ENCODE assay signal across 13 cellular contexts in the genomic region with DNA sequence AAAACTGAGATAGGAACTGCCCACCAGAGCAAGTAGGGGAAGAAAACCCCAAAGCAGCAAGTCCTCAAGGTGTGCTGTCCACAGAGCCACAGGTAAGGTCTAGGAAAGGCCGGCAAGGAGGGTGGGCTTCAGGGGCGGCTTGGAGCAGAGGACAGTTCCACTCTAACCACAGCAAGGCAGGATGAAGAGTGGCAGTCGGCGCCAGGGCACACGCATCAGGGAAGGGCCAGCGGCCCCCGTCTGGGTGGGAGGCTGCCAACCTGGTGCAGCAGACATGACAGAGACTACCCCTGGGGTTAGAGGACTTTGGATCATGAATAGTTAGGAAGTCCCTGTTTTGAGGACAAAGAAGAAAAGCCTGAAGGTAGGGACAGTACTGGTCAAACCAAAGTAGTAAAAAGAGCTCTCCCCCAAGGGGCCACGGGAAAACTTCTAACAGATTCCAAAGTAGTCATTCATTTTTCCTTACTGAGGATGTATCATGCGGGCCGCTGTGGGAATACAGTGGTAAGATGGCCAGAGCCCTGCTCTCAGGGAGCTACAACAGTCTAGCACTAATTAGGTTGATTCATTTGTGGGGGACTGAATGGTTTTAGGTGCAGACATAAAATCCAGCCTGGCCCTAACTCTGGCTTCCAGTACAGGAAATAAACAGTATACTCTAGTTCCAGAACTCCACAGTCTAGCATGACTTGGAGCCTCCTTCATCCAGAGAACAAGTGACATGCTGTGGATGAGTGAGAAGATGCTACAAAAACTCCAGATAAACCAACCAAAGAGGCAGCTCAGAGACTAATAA.
A peak's percentile ranks its signal among the peaks of the same experiment; 100 is the strongest.
DNase-seq lines count a peak whose midpoint lies in the region; ATAC-seq and TF ChIP-seq lines count a peak whose summit lies in the region.
"Had no signal": no experiment of that assay in that cellular context is flagged by ENCODE, and none has a peak within 500 bp of the region (broad histone marks: within the 10 kb centered on the region; RNA-seq: fewer than 3 reads in every experiment).

No MANE protein-coding gene starts in this region.

- no peak overlapping the region for H3K4me3 Mint-ChIP-seq in dendritic cell treated with granulocyte-macrophage colony-stimulating factor and Interleukin-4, amounts not matched to agents 40 ng/mL and 50 ng/mL, for 4 days

- H3F3A ChIP-seq in MM.1S (ENCODE audit: insufficient read depth, low read length): no peaks in the 10 kb centered on the region

- H3K27me3 Mint-ChIP-seq in dendritic cell treated with granulocyte-macrophage colony-stimulating factor and Interleukin-4, amounts not matched to agents 40 ng/mL and 50 ng/mL, for 4 days: peaks cover 43% of the 10 kb centered on the region

- no peak for ATAC-seq in GM18907 (IDR thresholded peaks at IDR 0.05; ENCODE audit: unreplicated experiment)
- ATAC-seq: activated naive CD4-positive, alpha-beta T cell treated with anti-CD3 and anti-CD28 coated beads, Interleukin-2, amount 50 U/mL, for 72 hours; stimulated activated naive CD8-positive, alpha-beta T cell treated with anti-CD3 and anti-CD28 coated beads, Interleukin-15, Interleukin-2, amounts not matched to agents 100 U/mL and 50 U/mL, for 24 hours had no signal

- intact Hi-C loops in dendritic cell treated with granulocyte-macrophage colony-stimulating factor and Interleukin-4, amounts not matched to agents 40 ng/mL and 50 ng/mL, for 4 days (cut with micrococcal nuclease): no loop called here

- H3K27ac Mint-ChIP-seq in dendritic cell treated with granulocyte-macrophage colony-stimulating factor and Interleukin-4, amounts not matched to agents 40 ng/mL and 50 ng/mL, for 4 days: peak overlapping the region; percentile 41

- H3K9ac ChIP-seq in BLaER1 treated with 17β-estradiol and CSF1 and Interleukin-3, amounts not matched to agents 10 nM and 100 nM: peak overlapping the region in 1 of 11 experiments; percentile 48; a peak in 3 of 22 replicates
- no peak overlapping the region for H3K9ac ChIP-seq in rectal smooth muscle tissue (ENCODE audit: low read length)
- H3K9ac ChIP-seq in MM.1S (ENCODE audit: low read length): no peak overlapping the region

- H3K4me1 Mint-ChIP-seq in dendritic cell treated with granulocyte-macrophage colony-stimulating factor and Interleukin-4, amounts not matched to agents 40 ng/mL and 50 ng/mL, for 4 days (ENCODE audit: low read depth): peaks cover 71% of the 10 kb centered on the region

- peaks cover 9 to 58% (median 24%) of the 10 kb centered on the region in 11 experiments; a peak in 15 of 22 replicates for H4K20me1 ChIP-seq in BLaER1 treated with 17β-estradiol and CSF1 and Interleukin-3, amounts not matched to agents 10 nM and 100 nM
- no peaks in the 10 kb centered on the region; the same call in 1 of the 2 replicates for H4K20me1 ChIP-seq in MM.1S (ENCODE audit: insufficient read depth, low read length)

- DNase-seq in HCEC 1CT: peak; percentile 10
- DNase-seq in iPS-NIHi11 (ENCODE audit: low spot score): no peak
- DNase-seq in MM.1S: no peak
- DNase-seq in HUDEP-2 (lab: John Stamatoyannopoulos, UW; ENCODE audit: unreplicated experiment in 76 of 76): no peak
- DNase-seq: activated CD4-positive, alpha-beta T cell treated with anti-CD3 and anti-CD28 coated beads, Interleukin-2, amount 50 U/mL, for 4 hours; stimulated activated naive CD8-positive, alpha-beta T cell treated with anti-CD3 and anti-CD28 coated beads, Interleukin-15, Interleukin-2, amounts not matched to agents 100 U/mL and 50 U/mL, for 24 hours had no signal

- peaks cover 56 to 82% (median 71%) of the 10 kb centered on the region in 10 experiments for H3K4me1 ChIP-seq in BLaER1 treated with 17β-estradiol and CSF1 and Interleukin-3, amounts not matched to agents 10 nM and 100 nM
- H3K4me1 ChIP-seq in rectal smooth muscle tissue (ENCODE audit: control insufficient read depth, insufficient read depth, low read length) (peaks cover 19% of the 10 kb centered on the region), MM.1S (ENCODE audit: low read length) (no peaks in the 10 kb centered on the region)

- H3K4me2 ChIP-seq in BLaER1 treated with 17β-estradiol and CSF1 and Interleukin-3, amounts not matched to agents 10 nM and 100 nM: peak overlapping the region; percentile 54 to 86 (median 73)
- H3K4me2 ChIP-seq in MM.1S (ENCODE audit: low read depth, low read length): no peak overlapping the region

- H3K4me3 ChIP-seq in BLaER1 treated with 17β-estradiol and CSF1 and Interleukin-3, amounts not matched to agents 10 nM and 100 nM: no peak overlapping the region
- no peak overlapping the region for H3K4me3 ChIP-seq in rectal smooth muscle tissue (ENCODE audit: low read length)
- no peak overlapping the region for H3K4me3 ChIP-seq in MM.1S (ENCODE audit: low read length)
- H3K4me3 ChIP-seq: gastrocnemius medialis had no signal

- no peaks in the 10 kb centered on the region for H3K9me3 ChIP-seq in BLaER1 treated with 17β-estradiol and CSF1 and Interleukin-3, amounts not matched to agents 10 nM and 100 nM (replicated peaks in 1 of 11)
- H3K9me3 ChIP-seq in MM.1S (replicated peaks; ENCODE audit: insufficient read depth, low read length): no peaks in the 10 kb centered on the region
- H3K9me3 ChIP-seq: gastrocnemius medialis had no signal

- no peak for TF ChIP-seq CTCF in MM.1S (IDR thresholded peaks at IDR 0.05; ENCODE audit: low read length)

- peaks cover 12% of the 10 kb centered on the region for H3K36me3 Mint-ChIP-seq in dendritic cell treated with granulocyte-macrophage colony-stimulating factor and Interleukin-4, amounts not matched to agents 40 ng/mL and 50 ng/mL, for 4 days (ENCODE audit: low read depth)
- H3K36me3 Mint-ChIP-seq: activated naive CD4-positive, alpha-beta T cell treated with anti-CD3 and anti-CD28 coated beads, Interleukin-2, amount 50 U/mL, for 72 hours had no signal

- H3K27ac ChIP-seq in BLaER1 treated with 17β-estradiol and CSF1 and Interleukin-3, amounts not matched to agents 10 nM and 100 nM: peak overlapping the region in 1 of 11 experiments; percentile 54; a peak in 1 of 22 replicates
- peak overlapping the region; percentile 45 for H3K27ac ChIP-seq in rectal smooth muscle tissue (ENCODE audit: low read depth, low read length)
- no peak overlapping the region for H3K27ac ChIP-seq in MM.1S (ENCODE audit: low read length)
- H3K27ac ChIP-seq: gastrocnemius medialis, HL-60 had no signal

- no peaks in the 10 kb centered on the region for H3K9me2 ChIP-seq in MM.1S (replicated peaks; ENCODE audit: insufficient read depth, low read length)

- H2AFZ ChIP-seq in MM.1S (ENCODE audit: low read length): no peak overlapping the region

- no peaks in the 10 kb centered on the region for H3K79me2 ChIP-seq in MM.1S (ENCODE audit: low read length)

- no peaks in the 10 kb centered on the region for H3K9me3 Mint-ChIP-seq in dendritic cell treated with granulocyte-macrophage colony-stimulating factor and Interleukin-4, amounts not matched to agents 40 ng/mL and 50 ng/mL, for 4 days
- H3K9me3 Mint-ChIP-seq: activated naive CD4-positive, alpha-beta T cell treated with anti-CD3 and anti-CD28 coated beads, Interleukin-2, amount 50 U/mL, for 72 hours had no signal

- peaks cover 0 to 23% (median 16%) of the 10 kb centered on the region in 11 experiments; a peak in 16 of 22 replicates for H3K27me3 ChIP-seq in BLaER1 treated with 17β-estradiol and CSF1 and Interleukin-3, amounts not matched to agents 10 nM and 100 nM
- H3K27me3 ChIP-seq in rectal smooth muscle tissue (ENCODE audit: control insufficient read depth, insufficient read depth, low read length): peaks cover 19% of the 10 kb centered on the region
- H3K27me3 ChIP-seq in MM.1S (replicated peaks; ENCODE audit: insufficient read depth, low read length): peaks cover 7% of the 10 kb centered on the region; the same call in 1 of the 2 replicates

- H3K36me3 ChIP-seq in BLaER1 treated with 17β-estradiol and CSF1 and Interleukin-3, amounts not matched to agents 10 nM and 100 nM: peaks cover 0 to 9% (median 7%) of the 10 kb centered on the region in 11 experiments; a peak in 10 of 22 replicates
- H3K36me3 ChIP-seq in rectal smooth muscle tissue (ENCODE audit: control insufficient read depth, insufficient read depth, low read length) (no peaks in the 10 kb centered on the region), MM.1S (replicated peaks; ENCODE audit: insufficient read depth, low read length) (no peaks in the 10 kb centered on the region)
- H3K36me3 ChIP-seq: gastrocnemius medialis had no signal
